12 cellular contexts compared by ENCODE assay signal in genomic region chr3:117035785-117036184, GRCh38.
DNase-seq lines count a peak whose midpoint lies in the region; ATAC-seq and TF ChIP-seq lines count a peak whose summit lies in the region.
"Had no signal": no experiment of that assay in that cellular context is flagged by ENCODE, and none has a peak within 500 bp of the region (broad histone marks: within the 10 kb centered on the region; RNA-seq: fewer than 3 reads in every experiment).

No MANE protein-coding gene starts in this region.

- TF ChIP-seq CTCF in endodermal cell (conservative IDR thresholded peaks at IDR 0.05) (no peak), nephron (IDR thresholded peaks at IDR 0.05; ENCODE audit: unreplicated experiment in 3 of 3) (no peak), upper lobe of right lung (IDR thresholded peaks at IDR 0.05) (no peak)

- H3K36me3 Mint-ChIP-seq in endodermal cell (ENCODE audit: low read depth) (no peaks in the 10 kb centered on the region), nephron (ENCODE audit: low read depth) (no peaks in the 10 kb centered on the region)
- H3K36me3 Mint-ChIP-seq: activated naive CD8-positive, alpha-beta T cell treated with anti-CD3 and anti-CD28 coated beads, Interleukin-2, amount 10 ng/mL, durations not matched to agents 7 days and 5 days had no signal

- peak; percentile 80 for ATAC-seq in upper lobe of right lung
- ATAC-seq in HG03039 (IDR thresholded peaks at IDR 0.05; ENCODE audit: unreplicated experiment) = no peak
- ATAC-seq: A549, Panc1 had no signal

- H3K4me3 Mint-ChIP-seq in endodermal cell (no peak overlapping the region), nephron (peak overlapping the region in 1 of 3 experiments; percentile 29)
- H3K4me3 Mint-ChIP-seq: activated naive CD8-positive, alpha-beta T cell treated with anti-CD3 and anti-CD28 coated beads, Interleukin-2, amount 10 ng/mL, durations not matched to agents 7 days and 5 days had no signal

- H3K27me3 ChIP-seq in endodermal cell (ENCODE audit: control insufficient read depth, insufficient read depth, low read length, poor library complexity, severe bottlenecking) = no peaks in the 10 kb centered on the region
- H3K27me3 ChIP-seq in upper lobe of right lung = no peaks in the 10 kb centered on the region

- no peaks in the 10 kb centered on the region for H3K36me3 ChIP-seq in endodermal cell (ENCODE audit: control insufficient read depth, insufficient read depth, low read length)
- H3K36me3 ChIP-seq in upper lobe of right lung = no peaks in the 10 kb centered on the region

- H3K9me3 Mint-ChIP-seq in endodermal cell = peaks cover 16% of the 10 kb centered on the region
- H3K9me3 Mint-ChIP-seq in nephron = peaks cover 8% of the 10 kb centered on the region

- intact Hi-C loops in upper lobe of right lung (cut with DNase I) (no loop called here), posterior vena cava (cut with DNase I) (no loop called here)

- H3K27ac ChIP-seq in endodermal cell (ENCODE audit: low read depth, low read length) = peak overlapping the region; percentile 4
- peak overlapping the region; percentile 75 for H3K27ac ChIP-seq in upper lobe of right lung
- H3K27ac ChIP-seq: A549 had no signal

- H3K9ac ChIP-seq in endodermal cell (ENCODE audit: extremely low read depth, low read length, poor library complexity, severe bottlenecking) = no peak overlapping the region

- H3K4me1 ChIP-seq in endodermal cell (ENCODE audit: control insufficient read depth, insufficient read depth, low read length) (peaks cover 4% of the 10 kb centered on the region), upper lobe of right lung (peaks cover 6% of the 10 kb centered on the region)
- H3K4me1 ChIP-seq: A549 had no signal

- peaks cover 20% of the 10 kb centered on the region for H3K9me3 ChIP-seq in endodermal cell (ENCODE audit: control insufficient read depth, low read length)
- H3K9me3 ChIP-seq in upper lobe of right lung = no peaks in the 10 kb centered on the region
- H3K9me3 ChIP-seq: A549 had no signal

- H3K4me3 ChIP-seq in endodermal cell (ENCODE audit: low read length) (no peak overlapping the region), upper lobe of right lung (no peak overlapping the region)
- H3K4me3 ChIP-seq: A549, lung had no signal

- peak; percentile 24 for DNase-seq in SIG-M5 treated with dmso at 0.1 percent for 504 hours (lab: John Stamatoyannopoulos, UW; ENCODE audit: unreplicated experiment)
- no peak for DNase-seq in SIG-M5 (lab: John Stamatoyannopoulos, UW)
- peak; percentile 65 for DNase-seq in endodermal cell
- DNase-seq in upper lobe of right lung = no peak
- DNase-seq in posterior vena cava (ENCODE audit: low spot score) = no peak
- no peak for DNase-seq in stimulated activated CD4-positive, alpha-beta T cell treated with anti-CD3 and anti-CD28 coated beads, Interleukin-2, amount 100 ng/mL, for 24 hours
- DNase-seq: activated naive CD8-positive, alpha-beta T cell treated with anti-CD3 and anti-CD28 coated beads, Interleukin-2, amount 10 ng/mL, durations not matched to agents 7 days and 5 days had no signal

- no peak overlapping the region for H3K27ac Mint-ChIP-seq in endodermal cell
- H3K27ac Mint-ChIP-seq in nephron = peak overlapping the region; percentile 17 to 62 (median 56)
- H3K27ac Mint-ChIP-seq: activated naive CD8-positive, alpha-beta T cell treated with anti-CD3 and anti-CD28 coated beads, Interleukin-2, amount 10 ng/mL, durations not matched to agents 7 days and 5 days had no signal

- H3K27me3 Mint-ChIP-seq in endodermal cell (ENCODE audit: insufficient read depth) (no peaks in the 10 kb centered on the region), nephron (ENCODE audit: low read depth) (no peaks in the 10 kb centered on the region)
- H3K27me3 Mint-ChIP-seq: activated naive CD8-positive, alpha-beta T cell treated with anti-CD3 and anti-CD28 coated beads, Interleukin-2, amount 10 ng/mL, durations not matched to agents 7 days and 5 days had no signal

- H3K4me1 Mint-ChIP-seq in endodermal cell = peaks cover 16% of the 10 kb centered on the region
- peaks cover 19% of the 10 kb centered on the region for H3K4me1 Mint-ChIP-seq in nephron
- H3K4me1 Mint-ChIP-seq: activated naive CD8-positive, alpha-beta T cell treated with anti-CD3 and anti-CD28 coated beads, Interleukin-2, amount 10 ng/mL, durations not matched to agents 7 days and 5 days had no signal

Comparison
In these comparisons a context has a peak if more than half of its experiments do, and no peak if none do; other contexts are left out.
1. DNase-seq: peak in SIG-M5 treated with dmso at 0.1 percent for 504 hours (single experiment) and endodermal cell (single experiment); none in SIG-M5 (single experiment), upper lobe of right lung (single experiment), posterior vena cava (single experiment) and stimulated activated CD4-positive, alpha-beta T cell treated with anti-CD3 and anti-CD28 coated beads, Interleukin-2, amount 100 ng/mL, for 24 hours (0 of 2).